14 cellular contexts compared by ENCODE assay signal in the genomic region with DNA sequence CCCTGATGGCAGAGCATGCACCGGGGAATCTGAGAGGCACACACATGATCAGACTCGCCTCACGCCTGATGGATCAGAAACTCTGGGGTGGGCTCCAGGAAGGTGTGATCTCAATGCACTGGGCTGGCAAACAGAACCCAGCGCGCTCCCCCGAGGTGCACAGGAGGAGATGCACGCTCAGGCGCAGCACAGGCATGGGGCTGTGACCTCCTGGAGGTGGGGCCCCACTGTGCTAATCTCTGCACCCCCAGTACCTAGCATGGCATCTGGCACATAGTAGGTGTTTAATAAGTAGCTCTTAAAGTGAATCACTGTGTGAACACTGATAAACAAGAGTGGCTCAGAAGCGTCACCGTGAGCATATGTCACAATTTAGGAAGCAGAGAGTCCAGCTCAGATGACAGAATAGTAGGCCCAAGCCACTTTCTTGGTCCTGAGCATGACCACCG. TPM values are rescaled to one million over a fixed set of nuclear protein-coding genes. Genes with fewer than 3 reads are reported as not detected.
A peak's percentile ranks its signal among the peaks of the same experiment; 100 is the strongest.
DNase-seq lines count a peak whose midpoint lies in the region; ATAC-seq and TF ChIP-seq lines count a peak whose summit lies in the region.
"Had no signal": no experiment of that assay in that cellular context is flagged by ENCODE, and none has a peak within 500 bp of the region (broad histone marks: within the 10 kb centered on the region; RNA-seq: fewer than 3 reads in every experiment).

No MANE protein-coding gene starts in this region.

- H3K9me3 ChIP-seq in esophagus (ENCODE audit: control insufficient read depth in 2 of 2, insufficient read depth in 1 of 2, low read depth in 1 of 2, low read length in 1 of 2) = no peaks in the 10 kb centered on the region
- no peaks in the 10 kb centered on the region for H3K9me3 ChIP-seq in trophoblast cell (ENCODE audit: insufficient read depth, low read depth, low read length)
- H3K9me3 ChIP-seq: BLaER1, HAP-1 had no signal

- H3K14ac ChIP-seq in trophoblast cell (ENCODE audit: low read length) = peak overlapping the region; percentile 45

- H3K36me3 ChIP-seq in GM23338 (ENCODE audit: insufficient read depth) (no peaks in the 10 kb centered on the region), esophagus (ENCODE audit: control insufficient read depth in 2 of 2, insufficient read depth in 2 of 2, low read length in 1 of 2) (no peaks in the 10 kb centered on the region), trophoblast cell (ENCODE audit: control insufficient read depth in 1 of 2, insufficient read depth in 2 of 2, low read length in 2 of 2) (no peaks in the 10 kb centered on the region)
- H3K36me3 ChIP-seq: BLaER1, HAP-1 had no signal

- peak overlapping the region; percentile 37 for H2BK120ac ChIP-seq in trophoblast cell (ENCODE audit: insufficient read depth, low read length, poor library complexity)

- peak overlapping the region; percentile 78 for H2BK12ac ChIP-seq in trophoblast cell (ENCODE audit: low read length)

- H3K27me3 Mint-ChIP-seq in GM23338 (ENCODE audit: insufficient read depth, low read depth, poor library complexity) = peaks cover 6% of the 10 kb centered on the region
- H3K27me3 Mint-ChIP-seq: CD8-positive, alpha-beta memory T cell had no signal

- H3K4ac ChIP-seq in trophoblast cell (ENCODE audit: low read depth, low read length) = no peak overlapping the region

- CTCF ChIA-PET in RWPE1 (lab: Yijun Ruan, JAX) = interaction anchor here (1.1 to 1.7 kb wide), 2 partner anchors 23 to 98 kb away, joined by 3 to 7 read pairs; no protein-coding TSS in a partner anchor

- H3K4me3 ChIP-seq in GM23338 = no peak overlapping the region
- H3K4me3 ChIP-seq in esophagus (ENCODE audit: low read depth in 1 of 2, low read length in 2 of 2) = no peak overlapping the region
- no peak overlapping the region for H3K4me3 ChIP-seq in trophoblast cell (ENCODE audit: low read depth, low read length)
- H3K4me3 ChIP-seq: BLaER1, HAP-1 had no signal

- H3K4me1 ChIP-seq in GM23338 (ENCODE audit: insufficient read depth) (peaks cover 1% of the 10 kb centered on the region), esophagus (ENCODE audit: control insufficient read depth in 2 of 2, insufficient read depth in 2 of 2, low read length in 1 of 2) (peaks cover 3 to 47% of the 10 kb centered on the region in 2 donors), trophoblast cell (ENCODE audit: control insufficient read depth in 1 of 2, insufficient read depth in 2 of 2, low read length in 2 of 2) (peaks cover 28 to 42% of the 10 kb centered on the region in 2 experiments)

- no peaks in the 10 kb centered on the region for H3K79me2 ChIP-seq in GM23338 (replicated peaks; ENCODE audit: insufficient read depth)
- no peaks in the 10 kb centered on the region for H3K79me2 ChIP-seq in trophoblast cell (ENCODE audit: control insufficient read depth, insufficient read depth, low read length, poor library complexity)

- POLR2A ChIA-PET in RWPE1 (lab: Yijun Ruan, JAX; ENCODE audit: low non-redundant PET) = interaction anchor here (0.5 kb wide), 1 partner anchor 105 kb away, joined by 5 read pairs; no protein-coding TSS in a partner anchor

- H3K27me3 ChIP-seq in GM23338 (ENCODE audit: insufficient read depth) (no peaks in the 10 kb centered on the region), esophagus (ENCODE audit: control insufficient read depth in 1 of 2, insufficient read depth in 2 of 2, low read length in 2 of 2) (no peaks in the 10 kb centered on the region), trophoblast cell (ENCODE audit: insufficient read depth, low read length) (no peaks in the 10 kb centered on the region)
- H3K27me3 ChIP-seq: BLaER1 had no signal

- H3K27ac Mint-ChIP-seq in GM23338 = no peak overlapping the region

- no peak overlapping the region for H3K9ac ChIP-seq in trophoblast cell (ENCODE audit: low read length)
- H3K9ac ChIP-seq: BLaER1 had no signal

- H3K4me1 Mint-ChIP-seq in GM23338 = peaks cover 11% of the 10 kb centered on the region

- H3K27ac ChIP-seq in GM23338 (ENCODE audit: low read depth) = no peak overlapping the region
- peak overlapping the region; percentile 95 for H3K27ac ChIP-seq in RWPE1
- peak overlapping the region; percentile 21 to 92 for H3K27ac ChIP-seq in esophagus (ENCODE audit: low read depth in 2 of 2, low read length in 1 of 2)
- no peak overlapping the region for H3K27ac ChIP-seq in trophoblast cell (ENCODE audit: low read depth, low read length)
- H3K27ac ChIP-seq: BLaER1 had no signal

- H4K91ac ChIP-seq in trophoblast cell (ENCODE audit: low read depth, low read length) = peak overlapping the region; percentile 91

- peak overlapping the region; percentile 97 for H2AFZ ChIP-seq in GM23338
- no peak overlapping the region for H2AFZ ChIP-seq in trophoblast cell (ENCODE audit: insufficient read depth, low read length, poor library complexity)

- no peak overlapping the region for H4K12ac ChIP-seq in trophoblast cell (ENCODE audit: low read depth, low read length)

- H3K4me3 Mint-ChIP-seq in GM23338 = no peak overlapping the region
- H3K4me3 Mint-ChIP-seq: CD8-positive, alpha-beta memory T cell had no signal

- H2AK5ac ChIP-seq in trophoblast cell (ENCODE audit: low read length) = peak overlapping the region; percentile 80

- H3K79me1 ChIP-seq in trophoblast cell (ENCODE audit: low read length) = peaks cover 37% of the 10 kb centered on the region

- TF ChIP-seq CTCF in GM23338 (conservative IDR thresholded peaks at IDR 0.05; ENCODE audit: low read depth in 2 of 2) = no peak
- TF ChIP-seq CTCF in RWPE1 (conservative IDR thresholded peaks at IDR 0.05; ENCODE audit: low read depth) = no peak

- no peak overlapping the region for H2BK5ac ChIP-seq in trophoblast cell (ENCODE audit: low read depth, low read length, poor library complexity)

- no peaks in the 10 kb centered on the region for H3K9me2 ChIP-seq in GM23338 (ENCODE audit: insufficient read depth)

- no peak overlapping the region for H3K18ac ChIP-seq in trophoblast cell (ENCODE audit: low read length)

- no peaks in the 10 kb centered on the region for H3F3A ChIP-seq in GM23338 (replicated peaks; ENCODE audit: low read depth)

- H3K36me3 Mint-ChIP-seq in GM23338 (ENCODE audit: low read depth) = peaks cover 2% of the 10 kb centered on the region; the same call in 1 of the 3 replicates
- H3K36me3 Mint-ChIP-seq: CD8-positive, alpha-beta memory T cell had no signal

- no peak for DNase-seq in GM23338 (ENCODE audit: low spot score)
- no peak for DNase-seq in RWPE1 (ENCODE audit: low spot score)
- no peak for DNase-seq in trophoblast cell
- DNase-seq in RPMI8226 = no peak
- DNase-seq in activated T-cell treated with anti-CD3 and anti-CD28 coated beads, Interleukin-2, amount 50 U/mL, for 48 hours = no peak
- DNase-seq: DMS 273 treated with DMSO at 0.1 percent for 48 hours, KBM-7, NCI-H1048, SHP77 treated with DMSO at 0.1 percent for 48 hours had no signal

- no peaks in the 10 kb centered on the region for H3K9me3 Mint-ChIP-seq in GM23338
- H3K9me3 Mint-ChIP-seq: CD8-positive, alpha-beta memory T cell had no signal

- H3K4me2 ChIP-seq in GM23338 (no peak overlapping the region), trophoblast cell (ENCODE audit: low read length) (no peak overlapping the region)

- H4K20me1 ChIP-seq in GM23338 (replicated peaks; ENCODE audit: insufficient read depth) = no peaks in the 10 kb centered on the region
- H4K20me1 ChIP-seq: BLaER1 had no signal

- no peak overlapping the region for H4K8ac ChIP-seq in trophoblast cell (ENCODE audit: low read depth, low read length)

- 71 to 72% methylated on average over 11 of the region's 11 CpGs for WGBS in esophagus, 2 donors
- no CpG with 5 or more reads among the region's 11 CpGs for WGBS in trophoblast cell (ENCODE audit: extremely low coverage, insufficient coverage, insufficient read length)

- ATAC-seq in GM23338 = no peak
- no peak for ATAC-seq in GM21717 (IDR thresholded peaks at IDR 0.05; ENCODE audit: unreplicated experiment)

- no peak overlapping the region for H3K23ac ChIP-seq in trophoblast cell (ENCODE audit: low read length)

TF ChIP-seq in GM23338, 12 proteins besides CTCF, POLR2A, EP300 and RAD21 (continues in another document):
- TF ChIP-seq, protein P1, sequence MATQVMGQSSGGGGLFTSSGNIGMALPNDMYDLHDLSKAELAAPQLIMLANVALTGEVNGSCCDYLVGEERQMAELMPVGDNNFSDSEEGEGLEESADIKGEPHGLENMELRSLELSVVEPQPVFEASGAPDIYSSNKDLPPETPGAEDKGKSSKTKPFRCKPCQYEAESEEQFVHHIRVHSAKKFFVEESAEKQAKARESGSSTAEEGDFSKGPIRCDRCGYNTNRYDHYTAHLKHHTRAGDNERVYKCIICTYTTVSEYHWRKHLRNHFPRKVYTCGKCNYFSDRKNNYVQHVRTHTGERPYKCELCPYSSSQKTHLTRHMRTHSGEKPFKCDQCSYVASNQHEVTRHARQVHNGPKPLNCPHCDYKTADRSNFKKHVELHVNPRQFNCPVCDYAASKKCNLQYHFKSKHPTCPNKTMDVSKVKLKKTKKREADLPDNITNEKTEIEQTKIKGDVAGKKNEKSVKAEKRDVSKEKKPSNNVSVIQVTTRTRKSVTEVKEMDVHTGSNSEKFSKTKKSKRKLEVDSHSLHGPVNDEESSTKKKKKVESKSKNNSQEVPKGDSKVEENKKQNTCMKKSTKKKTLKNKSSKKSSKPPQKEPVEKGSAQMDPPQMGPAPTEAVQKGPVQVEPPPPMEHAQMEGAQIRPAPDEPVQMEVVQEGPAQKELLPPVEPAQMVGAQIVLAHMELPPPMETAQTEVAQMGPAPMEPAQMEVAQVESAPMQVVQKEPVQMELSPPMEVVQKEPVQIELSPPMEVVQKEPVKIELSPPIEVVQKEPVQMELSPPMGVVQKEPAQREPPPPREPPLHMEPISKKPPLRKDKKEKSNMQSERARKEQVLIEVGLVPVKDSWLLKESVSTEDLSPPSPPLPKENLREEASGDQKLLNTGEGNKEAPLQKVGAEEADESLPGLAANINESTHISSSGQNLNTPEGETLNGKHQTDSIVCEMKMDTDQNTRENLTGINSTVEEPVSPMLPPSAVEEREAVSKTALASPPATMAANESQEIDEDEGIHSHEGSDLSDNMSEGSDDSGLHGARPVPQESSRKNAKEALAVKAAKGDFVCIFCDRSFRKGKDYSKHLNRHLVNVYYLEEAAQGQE (IDR thresholded peaks at IDR 0.05; ENCODE audit: unreplicated experiment) = no peak
- no peak for TF ChIP-seq EZH2 (IDR thresholded peaks at IDR 0.05; ENCODE audit: low read depth, unreplicated experiment)
- TF ChIP-seq ZNF331 (CRISPR knock-in tag; IDR thresholded peaks at IDR 0.05; ENCODE audit: low read depth) = no peak
- no peak for TF ChIP-seq POLR2AphosphoS5 (IDR thresholded peaks at IDR 0.05; ENCODE audit: low read depth)
- no peak for TF ChIP-seq EZH2phosphoT487 (IDR thresholded peaks at IDR 0.05; ENCODE audit: unreplicated experiment)

RNA-seq across cellular contexts. Expression of a gene that starts 57.9 kb away (rescaled TPM):
- 5.6 and 10.8 TPM in 2 replicates for total RNA-seq in GM23338 (2014; rRNA removed; shearing (Covaris generic))
- 3.7 and 4.2 TPM in 2 replicates for polyA plus RNA-seq in GM23338 (2016; fragmentation: Nextera tagmentation; extraction: Ambion mirVana)
- polyA plus RNA-seq in esophagus = 1 to 10 TPM; 5.2 to 6.8 TPM
- 16.0 and 17.5 TPM in 2 replicates for polyA plus RNA-seq in trophoblast cell (2013)

Comparison
In these comparisons a context has a peak if more than half of its experiments do, and no peak if none do; other contexts are left out.
1. H3K27ac ChIP-seq: peak in RWPE1 (single experiment) and esophagus (2 of 2); none in GM23338 (single experiment) and trophoblast cell (single experiment).